33 cellular contexts compared by ENCODE assay signal in the genomic region with DNA sequence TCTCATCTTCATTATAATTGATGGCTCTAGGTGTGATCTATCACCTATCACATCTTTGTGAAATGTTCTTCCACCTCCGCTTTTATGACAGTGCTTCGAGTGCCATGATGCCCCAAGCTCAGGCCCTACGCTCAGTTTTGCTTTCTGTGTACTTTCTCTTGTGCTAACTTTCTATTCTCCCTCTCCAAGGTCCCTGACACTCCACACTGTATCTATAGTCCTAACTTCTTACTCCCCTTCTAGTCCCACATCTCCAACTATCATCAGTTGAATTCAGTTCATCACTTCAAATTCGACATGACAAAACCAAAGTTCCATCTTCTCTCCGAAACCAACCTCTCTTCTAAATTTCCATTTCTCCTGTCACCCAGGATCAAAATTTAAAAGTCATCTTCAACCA.
"Had no signal": no experiment of that assay in that cellular context is flagged by ENCODE, and none has a peak within 500 bp of the region (broad histone marks: within the 10 kb centered on the region; RNA-seq: fewer than 3 reads in every experiment).

No MANE protein-coding gene starts in this region.

- H3K4me3 ChIP-seq: adrenal gland, body of pancreas, breast epithelium had no signal

- DNase-seq: activated B cell treated with CpG ODN at 0.5 μM for 24 hours; activated CD4-positive, alpha-beta memory T cell treated with anti-CD3 and anti-CD28 coated beads for 36 hours; activated CD4-positive, alpha-beta T cell treated with anti-CD3 and anti-CD28 coated beads for 4 hours; activated CD4-positive, alpha-beta T cell treated with anti-CD3 and anti-CD28 coated beads, Interleukin-2, amount 10 ng/mL, durations not matched to agents 24 days and 14 days; activated CD4-positive, alpha-beta T cell treated with anti-CD3 and anti-CD28 coated beads, Interleukin-2, amount 50 U/mL, for 1 hour; activated CD4-positive, alpha-beta T cell treated with anti-CD3 and anti-CD28 coated beads, Interleukin-2, amount 50 U/mL, for 4 hours; activated CD4-positive, CD25-positive, alpha-beta regulatory T cell treated with anti-CD3 and anti-CD28 coated beads, Interleukin-2, amount 50 U/mL, for 72 hours; activated CD8-positive, alpha-beta memory T cell treated with anti-CD3 and anti-CD28 coated beads, Interleukin-2, amount 50 U/mL, for 4 hours; activated CD8-positive, alpha-beta T cell treated with anti-CD3 and anti-CD28 coated beads for 36 hours; activated effector memory CD4-positive, alpha-beta T cell treated with anti-CD3 and anti-CD28 coated beads, Interleukin-2, amount 50 U/mL, for 16 hours; activated gamma-delta T cell treated with Interleukin-2 at 50 U/mL for 16 hours; activated naive CD4-positive, alpha-beta T cell; activated naive CD4-positive, alpha-beta T cell treated with anti-CD3 and anti-CD28 coated beads for 36 hours; activated naive CD4-positive, alpha-beta T cell treated with anti-CD3 and anti-CD28 coated beads, Interleukin-2, amount 50 U/mL, for 16 hours; activated naive CD8-positive, alpha-beta T cell treated with anti-CD3 and anti-CD28 coated beads for 36 hours; activated T-cell treated with anti-CD3 and anti-CD28 coated beads for 4 hours; activated T-cell treated with anti-CD3 and anti-CD28 coated beads, Interleukin-2, amount 50 U/mL, for 1 hour; activated T-cell treated with anti-CD3 and anti-CD28 coated beads, Interleukin-2, amount 50 U/mL, for 4 hours; activated T-cell treated with anti-CD3 and anti-CD28 coated beads, Interleukin-2, amount 50 U/mL, for 72 hours; adrenal gland; amniotic stem cell; aorta; body of pancreas; brain microvascular endothelial cell; central memory CD4-positive, alpha-beta T cell; T-helper 2 cell; T-helper 9 cell had no signal

- H3K9me3 ChIP-seq: adrenal gland, body of pancreas, breast epithelium had no signal

- H3K27ac ChIP-seq: adrenal gland, body of pancreas, brain microvascular endothelial cell, breast epithelium, VCaP had no signal

- H3K27me3 ChIP-seq: adrenal gland, body of pancreas, brain microvascular endothelial cell, breast epithelium had no signal

- FAIRE-seq: astrocyte, TTC549 had no signal

- H3K4me1 ChIP-seq: body of pancreas, breast epithelium had no signal

- H3K36me3 ChIP-seq: adrenal gland, brain microvascular endothelial cell, breast epithelium had no signal

- ATAC-seq: activated CD8-positive, alpha-beta T cell treated with anti-CD3 and anti-CD28 coated beads for 36 hours; activated naive CD4-positive, alpha-beta T cell treated with anti-CD3 and anti-CD28 coated beads, Interleukin-2, amount 50 U/mL, for 72 hours; activated T-cell treated with anti-CD3 and anti-CD28 coated beads, Interleukin-2, amount 50 U/mL, for 4 hours; activated T-cell treated with anti-CD3 and anti-CD28 coated beads, Interleukin-2, amount 50 U/mL, for 72 hours; activated T-helper 17 cell treated with anti-CD3 and anti-CD28 coated beads, Interleukin-2, amount 50 U/mL, for 72 hours; body of pancreas had no signal
